In genomic region chr15:39581501-39582285, GRCh38 we compare ENCODE assay signal across 8 cellular contexts. TPM values are rescaled to one million over a fixed set of nuclear protein-coding genes. Genes with fewer than 3 reads are reported as not detected.
DNase-seq lines count a peak whose midpoint lies in the region; ATAC-seq lines count a peak whose summit lies in the region.

No MANE protein-coding gene starts in this region.

- peaks cover 11% of the 10 kb centered on the region for H3K27me3 ChIP-seq in CD8-positive, alpha-beta memory T cell (ENCODE audit: insufficient read depth, low read length, poor library complexity, severe bottlenecking)
- H3K27me3 ChIP-seq in HUES6 (ENCODE audit: control insufficient read depth, insufficient read depth, low read length) (0 out of 2 replicates have a peak, but pooled peaks cover 3% of the 10 kb centered on the region), iPS-18a (ENCODE audit: control insufficient read depth, insufficient read depth, low read length) (peaks cover 10% of the 10 kb centered on the region)

- H3K4me3 Mint-ChIP-seq in CD8-positive, alpha-beta memory T cell: peak overlapping the region; percentile 63 to 89 (median 81)
- peak overlapping the region; percentile 63 for H3K4me3 Mint-ChIP-seq in stimulated activated effector memory CD8-positive, alpha-beta T cell treated with anti-CD3 and anti-CD28 coated beads, Interleukin-12 subunit alpha, Interleukin-12 subunit beta, amount 100 ng/mL, for 72 hours

- no peaks in the 10 kb centered on the region for H3K9me3 Mint-ChIP-seq in CD8-positive, alpha-beta memory T cell
- no peaks in the 10 kb centered on the region for H3K9me3 Mint-ChIP-seq in stimulated activated effector memory CD8-positive, alpha-beta T cell treated with anti-CD3 and anti-CD28 coated beads, Interleukin-12 subunit alpha, Interleukin-12 subunit beta, amount 100 ng/mL, for 72 hours

- H3K9ac ChIP-seq in HUES6 (ENCODE audit: low read length) (peak overlapping the region; percentile 94), iPS-18a (ENCODE audit: low read length) (peak overlapping the region; percentile 62)

- H3K4me1 Mint-ChIP-seq in CD8-positive, alpha-beta memory T cell: peaks cover 24 to 46% (median 35%) of the 10 kb centered on the region in 3 donors
- peaks cover 21% of the 10 kb centered on the region for H3K4me1 Mint-ChIP-seq in stimulated activated effector memory CD8-positive, alpha-beta T cell treated with anti-CD3 and anti-CD28 coated beads, Interleukin-12 subunit alpha, Interleukin-12 subunit beta, amount 100 ng/mL, for 72 hours

- CTCF ChIA-PET in CD8-positive, alpha-beta memory T cell (lab: Charles Lee): interaction anchor here (1.3 to 11.2 kb wide), 9 partner anchors 10 to 457 kb away, joined by 3 to 116 read pairs (median 7); no protein-coding TSS in a partner anchor

- peaks cover 7 to 40% of the 10 kb centered on the region in 2 donors for H3K27me3 Mint-ChIP-seq in CD8-positive, alpha-beta memory T cell

- H3K27ac Mint-ChIP-seq in CD8-positive, alpha-beta memory T cell: peak overlapping the region in 7 of 8 donors; percentile 11 to 79 (median 48)
- H3K27ac Mint-ChIP-seq in stimulated activated effector memory CD8-positive, alpha-beta T cell treated with anti-CD3 and anti-CD28 coated beads, Interleukin-12 subunit alpha, Interleukin-12 subunit beta, amount 100 ng/mL, for 72 hours: peak overlapping the region; percentile 58

- H3K36me3 Mint-ChIP-seq in CD8-positive, alpha-beta memory T cell: no peaks in the 10 kb centered on the region
- H3K36me3 Mint-ChIP-seq in stimulated activated effector memory CD8-positive, alpha-beta T cell treated with anti-CD3 and anti-CD28 coated beads, Interleukin-12 subunit alpha, Interleukin-12 subunit beta, amount 100 ng/mL, for 72 hours: no peaks in the 10 kb centered on the region

- H3K9me3 ChIP-seq in CD8-positive, alpha-beta memory T cell (ENCODE audit: low read length): no peaks in the 10 kb centered on the region
- H3K9me3 ChIP-seq in HUES6 (ENCODE audit: control insufficient read depth, insufficient read depth, low read depth, low read length): no peaks in the 10 kb centered on the region
- no peaks in the 10 kb centered on the region for H3K9me3 ChIP-seq in iPS-18a (ENCODE audit: control insufficient read depth, low read depth, low read length)

- H3K36me3 ChIP-seq in CD8-positive, alpha-beta memory T cell (ENCODE audit: insufficient read depth, low read length): no peaks in the 10 kb centered on the region
- H3K36me3 ChIP-seq in HUES6 (ENCODE audit: control insufficient read depth, insufficient read depth, low read length): peaks cover 46% of the 10 kb centered on the region
- H3K36me3 ChIP-seq in iPS-18a (ENCODE audit: control insufficient read depth, low read depth, low read length): peaks cover 42% of the 10 kb centered on the region

- no peak overlapping the region for H3K27ac ChIP-seq in CD8-positive, alpha-beta memory T cell (ENCODE audit: low read depth, low read length)
- H3K27ac ChIP-seq in HUES6 (ENCODE audit: low read depth, low read length) (peak overlapping the region; percentile 39; the same call in 1 of the 2 replicates), iPS-18a (ENCODE audit: low read length) (no peak overlapping the region)

- no peak for DNase-seq in CD8-positive, alpha-beta memory T cell
- DNase-seq in amniotic stem cell (lab: John Stamatoyannopoulos, UW) (peak; percentile 76), NCI-H187 treated with DMSO at 0.1 percent for 48 hours (lab: John Stamatoyannopoulos, UW) (no peak)
- DNase-seq in stimulated activated effector memory CD8-positive, alpha-beta T cell treated with anti-CD3 and anti-CD28 coated beads, Interleukin-12 subunit alpha, Interleukin-12 subunit beta, amount 100 ng/mL, for 72 hours (ENCODE audit: low spot score in 2 of 2): no peak

- no peak overlapping the region for H3K4me3 ChIP-seq in CD8-positive, alpha-beta memory T cell (ENCODE audit: low read length)
- H3K4me3 ChIP-seq in HUES6 (ENCODE audit: low read depth, low read length) (peak overlapping the region; percentile 79), iPS-18a (ENCODE audit: low read length) (peak overlapping the region; percentile 72)

- POLR2A ChIA-PET in CD8-positive, alpha-beta memory T cell (lab: Charles Lee): no interaction called here

- no peak for ATAC-seq in stimulated activated effector memory CD8-positive, alpha-beta T cell treated with anti-CD3 and anti-CD28 coated beads, Interleukin-12 subunit alpha, Interleukin-12 subunit beta, amount 100 ng/mL, for 72 hours
- no peak for ATAC-seq in HG02885 (IDR thresholded peaks at IDR 0.05; ENCODE audit: poor library complexity, unreplicated experiment)
- ATAC-seq in GM21360 (IDR thresholded peaks at IDR 0.05; ENCODE audit: unreplicated experiment): no peak

- H3K4me1 ChIP-seq in CD8-positive, alpha-beta memory T cell (ENCODE audit: insufficient read depth, low read length): peaks cover 6% of the 10 kb centered on the region
- peaks cover 20% of the 10 kb centered on the region for H3K4me1 ChIP-seq in HUES6 (ENCODE audit: control insufficient read depth, insufficient read depth, low read length)
- H3K4me1 ChIP-seq in iPS-18a (ENCODE audit: control insufficient read depth, low read depth, low read length): peaks cover 30% of the 10 kb centered on the region

RNA-seq across cellular contexts. Expression of gene THBS1, which starts 0.8 kb away (rescaled TPM):
- total RNA-seq in CD8-positive, alpha-beta memory T cell: 1 to 10 TPM; 6.6 to 6.9 TPM
- polyA plus RNA-seq in CD8-positive, alpha-beta memory T cell: 0.72 TPM
